Comparison of ENCODE assay signal across 14 cellular contexts in the genomic region with DNA sequence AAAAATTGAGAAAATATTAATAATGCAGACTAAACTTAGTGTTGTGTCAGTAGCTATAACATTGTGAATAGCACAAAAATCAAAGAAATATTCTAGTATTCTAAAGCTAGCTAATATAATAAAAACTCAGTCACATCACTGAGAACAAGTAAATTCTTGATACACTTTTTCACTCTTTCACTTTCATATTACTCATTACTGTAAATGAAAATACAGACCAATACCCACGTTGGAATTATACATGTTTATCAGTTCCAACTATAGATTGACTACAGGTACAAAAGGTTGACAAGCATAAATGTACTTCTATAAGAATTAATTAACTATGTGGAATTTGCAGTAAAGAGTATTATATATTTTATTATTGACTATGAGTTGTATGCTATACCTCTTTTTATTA.
"Had no signal": no experiment of that assay in that cellular context is flagged by ENCODE, and none has a peak within 500 bp of the region (broad histone marks: within the 10 kb centered on the region; RNA-seq: fewer than 3 reads in every experiment).

No MANE protein-coding gene starts in this region.

- H3K4me3 ChIP-seq: psoas muscle, sigmoid colon, upper lobe of left lung had no signal

- ATAC-seq: activated T-cell treated with anti-CD3 and anti-CD28 coated beads, Interleukin-2, amount 50 U/mL, for 4 hours; effector memory CD8-positive, alpha-beta T cell; left ventricle myocardium superior; natural killer cell treated with Interleukin-12 subunit alpha and Interleukin-12 subunit beta and Interleukin-15 and Interleukin-18, amount 100 ng/mL, for 72 hours; psoas muscle had no signal

- DNase-seq: activated CD4-positive, alpha-beta memory T cell treated with anti-CD3 and anti-CD28 coated beads for 36 hours; activated CD4-positive, CD25-positive, alpha-beta regulatory T cell treated with anti-CD3 and anti-CD28 coated beads, Interleukin-2, amount 50 U/mL, for 72 hours; activated effector memory CD4-positive, alpha-beta T cell treated with anti-CD3 and anti-CD28 coated beads, Interleukin-2, amount 50 U/mL, for 16 hours; activated T-cell treated with anti-CD3 and anti-CD28 coated beads, Interleukin-2, amount 50 U/mL, for 4 hours; amygdala; effector memory CD8-positive, alpha-beta T cell; kidney; left ventricle myocardium superior; mesenchymal stem cell; psoas muscle; sigmoid colon; stimulated activated CD4-positive, alpha-beta T cell treated with anti-CD3 and anti-CD28 coated beads, Interleukin-12 subunit alpha, Interleukin-12 subunit beta, amount 100 ng/mL, for 4 hours; upper lobe of left lung had no signal
